ENCODE assay signal across 28 cellular contexts in the genomic region with DNA sequence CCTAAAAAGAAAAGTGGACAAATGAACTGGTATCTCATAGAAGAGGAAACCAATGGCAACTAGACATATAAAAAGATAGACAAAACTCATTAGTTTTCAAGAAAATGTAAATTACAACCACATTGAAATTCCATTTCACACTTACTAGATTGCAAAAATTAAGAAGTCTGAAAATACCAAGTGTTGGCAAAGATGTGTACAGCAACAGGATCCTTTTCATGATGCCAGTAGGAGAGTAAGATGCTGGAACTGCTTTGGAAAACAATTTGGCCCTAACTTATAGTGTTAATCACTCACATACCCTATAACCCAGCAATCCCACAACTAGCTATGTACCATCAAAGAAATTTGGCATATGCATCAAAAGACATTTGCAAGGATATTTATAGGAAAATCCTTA.
"Had no signal": no experiment of that assay in that cellular context is flagged by ENCODE, and none has a peak within 500 bp of the region (broad histone marks: within the 10 kb centered on the region; RNA-seq: fewer than 3 reads in every experiment).

No MANE protein-coding gene starts in this region.

- H3K36me3 Mint-ChIP-seq: immature natural killer cell; mesothelial cell of epicardium; naive B cell; natural killer cell; stimulated activated effector memory CD8-positive, alpha-beta T cell treated with anti-CD3 and anti-CD28 coated beads, Interleukin-12 subunit alpha, Interleukin-12 subunit beta, amount 100 ng/mL, for 72 hours had no signal

- H3K4me3 ChIP-seq: left ventricle myocardium inferior, lung, neural progenitor cell, ovary, sigmoid colon, spleen, suprapubic skin, thoracic aorta, tibial artery, uterus had no signal

- H3K9me3 Mint-ChIP-seq: immature natural killer cell; naive B cell; natural killer cell; nephron progenitor cell; neural progenitor cell; stimulated activated effector memory CD8-positive, alpha-beta T cell treated with anti-CD3 and anti-CD28 coated beads, Interleukin-12 subunit alpha, Interleukin-12 subunit beta, amount 100 ng/mL, for 72 hours; stimulated activated naive CD8-positive, alpha-beta T cell treated with anti-CD3 and anti-CD28 coated beads, Interleukin-15, Interleukin-2, amounts not matched to agents 100 ng/mL and 50 ng/mL, for 24 hours had no signal

- DNase-seq: hypothalamus; immature natural killer cell; islet precursor cell; left ventricle myocardium inferior; mesendoderm; naive B cell; natural killer cell; nephron progenitor cell; occipital lobe; ovary; right cardiac atrium; sigmoid colon; small intestine; spleen; stimulated activated CD4-positive, alpha-beta T cell treated with anti-CD3 and anti-CD28 coated beads, Interleukin-4, amount 100 ng/mL, for 24 hours; stimulated activated naive CD4-positive, alpha-beta T cell; tibial artery; trophoblast cell; uterus had no signal

- ATAC-seq: natural killer cell; right cardiac atrium; stimulated activated effector memory CD8-positive, alpha-beta T cell treated with anti-CD3 and anti-CD28 coated beads, Interleukin-12 subunit alpha, Interleukin-12 subunit beta, amount 100 ng/mL, for 72 hours had no signal

- H3K27ac ChIP-seq: left ventricle myocardium inferior, neural progenitor cell, neutrophil, ovary, sigmoid colon, spleen, suprapubic skin, thoracic aorta, tibial artery, uterus had no signal

- H3K4me3 Mint-ChIP-seq: immature natural killer cell; mesothelial cell of epicardium; naive B cell; natural killer cell; nephron progenitor cell; neural progenitor cell; stimulated activated effector memory CD8-positive, alpha-beta T cell treated with anti-CD3 and anti-CD28 coated beads, Interleukin-12 subunit alpha, Interleukin-12 subunit beta, amount 100 ng/mL, for 72 hours; stimulated activated naive CD8-positive, alpha-beta T cell treated with anti-CD3 and anti-CD28 coated beads, Interleukin-15, Interleukin-2, amounts not matched to agents 100 ng/mL and 50 ng/mL, for 24 hours had no signal

- H3K9me3 ChIP-seq: left ventricle myocardium inferior, neutrophil, ovary, sigmoid colon, spleen, suprapubic skin, thoracic aorta, tibial artery, uterus had no signal

- H2AFZ ChIP-seq: neural progenitor cell had no signal

- H3K27ac Mint-ChIP-seq: immature natural killer cell; mesothelial cell of epicardium; natural killer cell; nephron progenitor cell; neural progenitor cell; stimulated activated effector memory CD8-positive, alpha-beta T cell treated with anti-CD3 and anti-CD28 coated beads, Interleukin-12 subunit alpha, Interleukin-12 subunit beta, amount 100 ng/mL, for 72 hours; stimulated activated naive CD8-positive, alpha-beta T cell treated with anti-CD3 and anti-CD28 coated beads, Interleukin-15, Interleukin-2, amounts not matched to agents 100 ng/mL and 50 ng/mL, for 24 hours had no signal

- H3K36me3 ChIP-seq: left ventricle myocardium inferior, neural progenitor cell, neutrophil, ovary, sigmoid colon, spleen, suprapubic skin, thoracic aorta, tibial artery, uterus had no signal

- H3K27me3 Mint-ChIP-seq: naive B cell; progenitor cell of endocrine pancreas; stimulated activated naive CD8-positive, alpha-beta T cell treated with anti-CD3 and anti-CD28 coated beads, Interleukin-15, Interleukin-2, amounts not matched to agents 100 ng/mL and 50 ng/mL, for 24 hours had no signal

- H3K27me3 ChIP-seq: neural progenitor cell, neutrophil, ovary, sigmoid colon, spleen, suprapubic skin, tibial artery, uterus had no signal

- H3K4me1 ChIP-seq: neural progenitor cell, spleen, suprapubic skin had no signal

- H3K4me2 ChIP-seq: neural progenitor cell had no signal

- FAIRE-seq: small intestine had no signal

- H3K4me1 Mint-ChIP-seq: immature natural killer cell; naive B cell; natural killer cell; nephron progenitor cell; neural progenitor cell; stimulated activated effector memory CD8-positive, alpha-beta T cell treated with anti-CD3 and anti-CD28 coated beads, Interleukin-12 subunit alpha, Interleukin-12 subunit beta, amount 100 ng/mL, for 72 hours had no signal

- H3K9ac ChIP-seq: neural progenitor cell had no signal
